Comparison of ENCODE assay signal across 8 cellular contexts in the genomic region with DNA sequence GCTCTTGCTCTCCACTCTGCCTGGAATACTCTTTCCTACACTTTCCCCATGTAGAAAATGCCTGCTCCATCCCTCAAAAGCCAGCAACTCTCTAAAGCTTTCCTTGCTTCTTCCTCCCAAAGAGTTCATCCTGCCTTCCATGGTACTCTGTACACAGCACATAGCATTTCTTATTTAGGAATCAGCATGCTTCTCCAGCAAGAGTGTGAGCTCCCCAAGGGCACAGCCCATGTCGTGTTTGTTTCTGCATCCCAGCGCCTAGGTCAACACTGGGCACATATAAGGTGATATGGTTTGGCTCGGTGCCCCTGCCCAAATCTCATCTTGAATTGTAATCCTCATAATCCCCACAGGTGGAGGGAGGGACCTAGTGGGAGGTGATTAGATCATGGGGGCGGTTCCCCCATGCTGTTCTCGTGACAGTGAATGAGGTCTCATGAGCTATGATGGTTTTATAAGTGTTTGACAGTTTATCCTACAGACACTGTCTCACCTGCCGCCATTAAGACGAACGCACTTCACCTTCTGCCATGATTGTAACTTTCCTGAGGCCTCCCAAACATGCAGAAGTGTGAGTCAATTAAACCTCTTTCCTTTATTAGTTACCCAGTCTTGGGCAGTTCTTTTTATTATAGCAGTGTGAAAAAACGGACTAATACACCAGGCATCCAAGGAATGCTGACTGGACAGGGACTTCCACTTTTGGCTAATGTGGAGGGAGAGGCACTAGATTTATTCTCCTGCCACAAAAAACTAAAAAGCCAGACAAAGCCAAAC. TPM values are rescaled to one million over a fixed set of nuclear protein-coding genes. Genes with fewer than 3 reads are reported as not detected.
A peak's percentile ranks its signal among the peaks of the same experiment; 100 is the strongest.
DNase-seq lines count a peak whose midpoint lies in the region; ATAC-seq and FAIRE-seq lines count a peak whose summit lies in the region.
"Had no signal": no experiment of that assay in that cellular context is flagged by ENCODE, and none has a peak within 500 bp of the region (broad histone marks: within the 10 kb centered on the region; RNA-seq: fewer than 3 reads in every experiment).

No MANE protein-coding gene starts in this region.

- intact Hi-C loops in aorta (cut with DNase I): loop anchor here in 1 of 2 donors (10.0 kb wide), 1 partner anchor 238 kb away; a partner anchor contains a TSS

- H3K27me3 ChIP-seq in mucosa of rectum (ENCODE audit: control insufficient read depth in 2 of 2, insufficient read depth in 2 of 2, low read length in 2 of 2) (no peaks in the 10 kb centered on the region), aorta (ENCODE audit: control insufficient read depth in 1 of 2, insufficient read depth in 2 of 2, low read length in 1 of 2) (no peaks in the 10 kb centered on the region)

- H3K9me3 ChIP-seq in mucosa of rectum (ENCODE audit: control insufficient read depth in 2 of 2, low read length in 2 of 2) (no peaks in the 10 kb centered on the region), aorta (ENCODE audit: control insufficient read depth, low read length) (no peaks in the 10 kb centered on the region)

- 50 to 53% methylated on average over 9 of the region's 9 CpGs for WGBS in aorta, 2 donors

- peak; percentile 57 for FAIRE-seq in endometrium (lab: Jason Lieb, UNC)

- no peak overlapping the region for H3K4me3 ChIP-seq in mucosa of rectum (ENCODE audit: low read length in 2 of 2)
- H3K4me3 ChIP-seq in aorta (ENCODE audit: low read length in 2 of 2): no peak overlapping the region

- peak; percentile 25 for DNase-seq in NCI-H82 treated with DMSO at 0.1 percent for 48 hours (lab: John Stamatoyannopoulos, UW; ENCODE audit: unreplicated experiment)
- DNase-seq in aorta: peak; percentile 48 to 62
- DNase-seq in GF-D8 (lab: John Stamatoyannopoulos, UW): no peak
- DNase-seq: naive thymus-derived CD8-positive, alpha-beta T cell had no signal

- H3K36me3 ChIP-seq in mucosa of rectum (ENCODE audit: control insufficient read depth in 2 of 2, insufficient read depth in 2 of 2, low read length in 2 of 2): peaks cover 0 to under 1% of the 10 kb centered on the region in 2 donors
- no peaks in the 10 kb centered on the region for H3K36me3 ChIP-seq in aorta (ENCODE audit: control insufficient read depth in 1 of 2, insufficient read depth in 2 of 2, low read length in 1 of 2)

- no peak overlapping the region for H3K9ac ChIP-seq in mucosa of rectum (ENCODE audit: low read depth in 1 of 2, low read length in 2 of 2)

- H3K27ac ChIP-seq in mucosa of rectum (ENCODE audit: low read depth in 2 of 2, low read length in 2 of 2) (peak overlapping the region; percentile 35 to 57), aorta (ENCODE audit: low read depth in 1 of 2, low read length in 2 of 2) (peak overlapping the region; percentile 72 to 99)

- H3K4me1 ChIP-seq in mucosa of rectum (ENCODE audit: control insufficient read depth in 2 of 2, insufficient read depth in 2 of 2, low read length in 2 of 2) (peaks cover 39 to 55% of the 10 kb centered on the region in 2 donors), aorta (ENCODE audit: control insufficient read depth in 1 of 2, insufficient read depth in 2 of 2, low read length in 2 of 2) (peaks cover 0 to 5% of the 10 kb centered on the region in 2 donors)

- ATAC-seq in aorta (ENCODE audit: low FRiP score) (peak; percentile 66), GM18498 (IDR thresholded peaks at IDR 0.05; ENCODE audit: unreplicated experiment) (no peak)
- no peak for ATAC-seq in activated CD4-positive, CD25-positive, alpha-beta regulatory T cell treated with anti-CD3 and anti-CD28 coated beads, Interleukin-2, amount 50 U/mL, for 24 hours
- ATAC-seq: naive thymus-derived CD8-positive, alpha-beta T cell had no signal

RNA-seq across cellular contexts. Expression of a gene that starts 8.2 kb away (rescaled TPM):
- total RNA-seq in aorta: 10 to 100 TPM; 29.8 to 39.9 TPM
- 10 to 100 TPM; 12.7 to 14.0 TPM for polyA plus RNA-seq in aorta

RNA-seq across cellular contexts. Expression of a gene that starts 50.3 kb away (rescaled TPM):
- 1 to 10 TPM in 1 of 2 donors, not detected in 1; 1.8 TPM for total RNA-seq in aorta
- 1 to 10 TPM; 2.5 to 9.5 TPM for polyA plus RNA-seq in aorta
- total RNA-seq: naive thymus-derived CD8-positive, alpha-beta T cell had no signal
- polyA plus RNA-seq: naive thymus-derived CD8-positive, alpha-beta T cell had no signal

RNA-seq across cellular contexts. Expression of a gene that starts 50.7 kb away (rescaled TPM):
- 1 to 10 TPM in 1 of 2 donors, under 1 TPM in 1; 0.58 to 1.7 TPM for total RNA-seq in aorta
- under 1 TPM in 1 of 2 donors, not detected in 1; 0.67 TPM for polyA plus RNA-seq in aorta
